Comparison of ENCODE assay signal across 1 cellular context in the genomic region with DNA sequence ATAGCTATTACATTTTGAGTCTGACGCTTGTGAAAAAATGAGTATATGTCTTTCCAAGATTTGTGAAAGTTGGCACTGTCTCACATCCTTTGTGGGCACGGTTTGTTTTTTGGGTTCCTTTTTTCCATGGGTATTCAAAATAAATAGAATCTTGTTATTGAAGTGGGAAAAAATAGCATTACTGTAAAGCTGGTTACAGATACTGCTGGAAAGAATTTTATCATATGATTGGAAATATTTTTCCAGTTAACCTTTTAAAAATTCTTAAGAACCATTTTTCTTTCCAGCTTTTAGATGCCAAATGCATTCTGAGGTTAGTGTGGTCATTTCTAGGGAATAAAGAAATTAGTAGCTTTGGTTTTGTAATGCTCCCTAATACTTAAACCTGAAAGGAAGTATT.
TF ChIP-seq lines count a peak whose summit lies in the region.

No MANE protein-coding gene starts in this region.

TF ChIP-seq in endothelial cell of umbilical vein, 7 proteins besides CTCF, POLR2A, EP300 and RAD21:
- TF ChIP-seq EZH2 (IDR thresholded peaks at IDR 0.05; ENCODE audit: borderline replicate concordance, low read depth, low read length, severe bottlenecking) (no peak), GATA2 (IDR thresholded peaks at IDR 0.05; ENCODE audit: insufficient read depth, insufficient read length, low read depth, low read length) (no peak), JUN (IDR thresholded peaks at IDR 0.05; ENCODE audit: borderline replicate concordance, insufficient read depth, insufficient read length, low read depth) (no peak), FOS (IDR thresholded peaks at IDR 0.05; ENCODE audit: borderline replicate concordance, insufficient read depth, low read length) (no peak)
